15 cellular contexts compared by ENCODE assay signal in genomic region chr1:8681317-8681650, GRCh38.
DNase-seq lines count a peak whose midpoint lies in the region; ATAC-seq and TF ChIP-seq lines count a peak whose summit lies in the region.
"Had no signal": no experiment of that assay in that cellular context is flagged by ENCODE, and none has a peak within 500 bp of the region (broad histone marks: within the 10 kb centered on the region; RNA-seq: fewer than 3 reads in every experiment).

No MANE protein-coding gene starts in this region.

- 0 out of 2 replicates have a peak overlapping the region, but pooled peaks have one; percentile 20 for H3K9ac ChIP-seq in OCI-LY3 (ENCODE audit: low read length)
- no peak overlapping the region for H3K9ac ChIP-seq in fibroblast of lung (ENCODE audit: insufficient read depth, low read length)
- H3K9ac ChIP-seq in smooth muscle cell (ENCODE audit: low read depth): no peak overlapping the region

- CTCF ChIA-PET in activated CD4-positive, alpha-beta T cell treated with anti-CD3 and anti-CD28 coated beads for 36 hours (lab: Charles Lee): interaction anchor here (0.9 to 1.6 kb wide), 8 partner anchors 10 to 120 kb away, joined by 3 to 6 read pairs (median 4); no protein-coding TSS in a partner anchor

- H3K36me3 ChIP-seq in OCI-LY3 (replicated peaks; ENCODE audit: low read depth, low read length): no peaks in the 10 kb centered on the region
- no peaks in the 10 kb centered on the region for H3K36me3 ChIP-seq in fibroblast of lung (ENCODE audit: control insufficient read depth, insufficient read depth, low read length)
- H3K36me3 ChIP-seq in smooth muscle cell (ENCODE audit: low read depth): no peaks in the 10 kb centered on the region
- no peaks in the 10 kb centered on the region for H3K36me3 ChIP-seq in brain microvascular endothelial cell (replicated peaks)

- H3K36me3 Mint-ChIP-seq in activated CD4-positive, alpha-beta T cell treated with anti-CD3 and anti-CD28 coated beads for 36 hours (ENCODE audit: low read depth): no peaks in the 10 kb centered on the region
- H3K36me3 Mint-ChIP-seq in progenitor cell of endocrine pancreas (ENCODE audit: insufficient read depth): peaks cover 3% of the 10 kb centered on the region

- H4K20me1 ChIP-seq in OCI-LY3 (ENCODE audit: insufficient read depth, low read length) (peaks cover 30% of the 10 kb centered on the region), fibroblast of lung (ENCODE audit: control insufficient read depth, extremely low read depth, insufficient read depth, low read length) (no peaks in the 10 kb centered on the region), smooth muscle cell (ENCODE audit: low read depth) (peaks cover 97% of the 10 kb centered on the region)

- DNase-seq in activated CD4-positive, alpha-beta T cell treated with anti-CD3 and anti-CD28 coated beads for 36 hours: no peak
- no peak for DNase-seq in activated CD4-positive, alpha-beta T cell treated with anti-CD3 and anti-CD28 coated beads, Interleukin-2, amount 50 U/mL, for 4 hours
- DNase-seq in fibroblast of lung (ENCODE audit: low read depth in 2 of 2) (no peak), smooth muscle cell (lab: John Stamatoyannopoulos, UW; ENCODE audit: unreplicated experiment) (no peak), progenitor cell of endocrine pancreas (ENCODE audit: low spot score, unreplicated experiment) (no peak), brain microvascular endothelial cell (no peak), NCI-H2196 (lab: John Stamatoyannopoulos, UW; ENCODE audit: unreplicated experiment) (no peak)
- DNase-seq: activated CD4-positive, alpha-beta memory T cell treated with anti-CD3 and anti-CD28 coated beads, Interleukin-2, amount 10 ng/mL, durations not matched to agents 7 days and 5 days; activated naive CD4-positive, alpha-beta T cell treated with anti-CD3 and anti-CD28 coated beads for 36 hours; DMS79; H9; NCI-H187; occipital lobe; stimulated activated CD4-positive, alpha-beta T cell treated with anti-CD3 and anti-CD28 coated beads, Interleukin-2, amount 100 ng/mL, for 24 hours had no signal

- H3K27me3 Mint-ChIP-seq in activated CD4-positive, alpha-beta T cell treated with anti-CD3 and anti-CD28 coated beads for 36 hours: no peaks in the 10 kb centered on the region
- no peaks in the 10 kb centered on the region for H3K27me3 Mint-ChIP-seq in progenitor cell of endocrine pancreas
- H3K27me3 Mint-ChIP-seq: activated CD4-positive, alpha-beta memory T cell treated with anti-CD3 and anti-CD28 coated beads, Interleukin-2, amount 10 ng/mL, durations not matched to agents 7 days and 5 days had no signal

- H3K4me2 ChIP-seq in OCI-LY3 (ENCODE audit: low read length) (peak overlapping the region; percentile 89), fibroblast of lung (ENCODE audit: extremely low read depth, insufficient read depth, low read length) (peak overlapping the region; percentile 86), smooth muscle cell (peak overlapping the region; percentile 75)

- TF ChIP-seq CTCF in OCI-LY3 (IDR thresholded peaks at IDR 0.05; ENCODE audit: low read depth, low read length) (no peak), fibroblast of lung (conservative IDR thresholded peaks at IDR 0.05 in 1 of 2, IDR thresholded peaks at IDR 0.05 in 1 of 2; ENCODE audit: low read depth in 1 of 2, low read length in 2 of 2) (no peak), smooth muscle cell (IDR thresholded peaks at IDR 0.05; ENCODE audit: borderline replicate concordance, insufficient read depth, poor library complexity, severe bottlenecking) (no peak), progenitor cell of endocrine pancreas (IDR thresholded peaks at IDR 0.05; ENCODE audit: unreplicated experiment) (no peak), brain microvascular endothelial cell (IDR thresholded peaks at IDR 0.05; ENCODE audit: low read depth, low read length, missing control alignments) (no peak)

- H3K9me3 ChIP-seq in OCI-LY3 (ENCODE audit: insufficient read depth, low read length): no peaks in the 10 kb centered on the region
- no peaks in the 10 kb centered on the region for H3K9me3 ChIP-seq in fibroblast of lung (ENCODE audit: control insufficient read depth, insufficient read depth, low read depth, low read length)
- no peaks in the 10 kb centered on the region for H3K9me3 ChIP-seq in smooth muscle cell (replicated peaks; ENCODE audit: low read depth)

- peaks cover 26% of the 10 kb centered on the region for H3K4me1 Mint-ChIP-seq in activated CD4-positive, alpha-beta T cell treated with anti-CD3 and anti-CD28 coated beads for 36 hours
- H3K4me1 Mint-ChIP-seq in progenitor cell of endocrine pancreas (ENCODE audit: low read depth): peaks cover 30% of the 10 kb centered on the region

- intact Hi-C loops in activated CD4-positive, alpha-beta T cell treated with anti-CD3 and anti-CD28 coated beads for 36 hours (cut with DNase I, micrococcal nuclease): loop anchor here in 1 of 2 experiments (2.0 kb wide), 1 partner anchor 20 kb away; no protein-coding TSS in a partner anchor

- no peak overlapping the region for H3K4me3 Mint-ChIP-seq in activated CD4-positive, alpha-beta T cell treated with anti-CD3 and anti-CD28 coated beads for 36 hours
- no peak overlapping the region for H3K4me3 Mint-ChIP-seq in progenitor cell of endocrine pancreas (ENCODE audit: low read depth)
- H3K4me3 Mint-ChIP-seq: activated CD4-positive, alpha-beta memory T cell treated with anti-CD3 and anti-CD28 coated beads, Interleukin-2, amount 10 ng/mL, durations not matched to agents 7 days and 5 days; activated naive CD4-positive, alpha-beta T cell treated with anti-CD3 and anti-CD28 coated beads for 36 hours; H9 had no signal

- peak overlapping the region; percentile 72 for H3K4me3 ChIP-seq in OCI-LY3 (ENCODE audit: low read length)
- peak overlapping the region in 3 of 4 experiments; percentile 23 to 36 (median 25) for H3K4me3 ChIP-seq in fibroblast of lung (replicated peaks in 1 of 4; ENCODE audit: control extremely low read depth in 1 of 4, insufficient read depth in 1 of 4, low read depth in 3 of 4, low read length in 4 of 4)
- peak overlapping the region; percentile 38 for H3K4me3 ChIP-seq in smooth muscle cell
- no peak overlapping the region for H3K4me3 ChIP-seq in brain microvascular endothelial cell (ENCODE audit: low read depth, low read length)

- H3K27ac Mint-ChIP-seq in activated CD4-positive, alpha-beta T cell treated with anti-CD3 and anti-CD28 coated beads for 36 hours: peak overlapping the region; percentile 21
- H3K27ac Mint-ChIP-seq in progenitor cell of endocrine pancreas: no peak overlapping the region
- H3K27ac Mint-ChIP-seq: activated CD4-positive, alpha-beta memory T cell treated with anti-CD3 and anti-CD28 coated beads, Interleukin-2, amount 10 ng/mL, durations not matched to agents 7 days and 5 days; activated naive CD4-positive, alpha-beta T cell treated with anti-CD3 and anti-CD28 coated beads for 36 hours had no signal

- peaks cover 47% of the 10 kb centered on the region for H3K79me2 ChIP-seq in OCI-LY3 (ENCODE audit: low read length)
- H3K79me2 ChIP-seq in fibroblast of lung (ENCODE audit: control insufficient read depth, insufficient read depth, low read length): peaks cover 4% of the 10 kb centered on the region
- H3K79me2 ChIP-seq in smooth muscle cell (ENCODE audit: low read depth): peaks cover 97% of the 10 kb centered on the region

- H2AFZ ChIP-seq in OCI-LY3 (ENCODE audit: low read depth, low read length): no peak overlapping the region
- H2AFZ ChIP-seq in fibroblast of lung (ENCODE audit: low read length): no peak overlapping the region
- H2AFZ ChIP-seq in smooth muscle cell (ENCODE audit: low read depth): no peak overlapping the region

- POLR2A ChIA-PET in activated CD4-positive, alpha-beta T cell treated with anti-CD3 and anti-CD28 coated beads for 36 hours (lab: Charles Lee): interaction anchor here (0.5 to 1.1 kb wide), 4 partner anchors 9 to 287 kb away, joined by 3 to 4 read pairs (median 4); no protein-coding TSS in a partner anchor

- in situ Hi-C loops in brain microvascular endothelial cell (cut with HindIII; ENCODE audit: low pct_ligation_motif_present, low sequenced_read_pairs): no loop called here

- H3F3A ChIP-seq in smooth muscle cell (ENCODE audit: low read depth): peaks cover 14% of the 10 kb centered on the region

- no peak overlapping the region for H3K27ac ChIP-seq in OCI-LY3 (ENCODE audit: low read length)
- H3K27ac ChIP-seq in fibroblast of lung (ENCODE audit: insufficient read depth, low read length): peak overlapping the region; percentile 30
- H3K27ac ChIP-seq in smooth muscle cell (ENCODE audit: low read depth): peak overlapping the region; percentile 98
- no peak overlapping the region for H3K27ac ChIP-seq in brain microvascular endothelial cell

- no peak for ATAC-seq in activated CD4-positive, alpha-beta T cell treated with anti-CD3 and anti-CD28 coated beads for 36 hours

- WGBS in smooth muscle cell (ENCODE audit: low lambda C conversion rate): 97% methylated on average over 2 of the region's 2 CpGs

- H3K4me1 ChIP-seq in OCI-LY3 (ENCODE audit: low read length) (peaks cover 31% of the 10 kb centered on the region), fibroblast of lung (ENCODE audit: control insufficient read depth, extremely low read depth, insufficient read depth, low read length) (no peaks in the 10 kb centered on the region), smooth muscle cell (ENCODE audit: low read depth) (peaks cover 34% of the 10 kb centered on the region)

- H3K9me3 Mint-ChIP-seq in activated CD4-positive, alpha-beta T cell treated with anti-CD3 and anti-CD28 coated beads for 36 hours (ENCODE audit: low read depth): no peaks in the 10 kb centered on the region
- no peaks in the 10 kb centered on the region for H3K9me3 Mint-ChIP-seq in progenitor cell of endocrine pancreas (ENCODE audit: low read depth)
- H3K9me3 Mint-ChIP-seq: activated CD4-positive, alpha-beta memory T cell treated with anti-CD3 and anti-CD28 coated beads, Interleukin-2, amount 10 ng/mL, durations not matched to agents 7 days and 5 days; activated naive CD4-positive, alpha-beta T cell treated with anti-CD3 and anti-CD28 coated beads for 36 hours; H9 had no signal

- no peaks in the 10 kb centered on the region for H3K27me3 ChIP-seq in OCI-LY3 (ENCODE audit: low read depth, low read length)
- H3K27me3 ChIP-seq in fibroblast of lung (ENCODE audit: control insufficient read depth, insufficient read depth, low read length): no peaks in the 10 kb centered on the region
- no peaks in the 10 kb centered on the region for H3K27me3 ChIP-seq in smooth muscle cell (ENCODE audit: low read depth)
- no peaks in the 10 kb centered on the region for H3K27me3 ChIP-seq in brain microvascular endothelial cell (replicated peaks)

Comparison
In these comparisons a context has a peak if more than half of its experiments do, and no peak if none do; other contexts are left out.
1. H3K27ac ChIP-seq: peak in fibroblast of lung (single experiment) and smooth muscle cell (single experiment); none in OCI-LY3 (single experiment) and brain microvascular endothelial cell (single experiment).
2. Peak in every context shown above with its lines, with median percentiles within 50 percentile points of each other: H3K4me2 ChIP-seq.